In the genomic region with DNA sequence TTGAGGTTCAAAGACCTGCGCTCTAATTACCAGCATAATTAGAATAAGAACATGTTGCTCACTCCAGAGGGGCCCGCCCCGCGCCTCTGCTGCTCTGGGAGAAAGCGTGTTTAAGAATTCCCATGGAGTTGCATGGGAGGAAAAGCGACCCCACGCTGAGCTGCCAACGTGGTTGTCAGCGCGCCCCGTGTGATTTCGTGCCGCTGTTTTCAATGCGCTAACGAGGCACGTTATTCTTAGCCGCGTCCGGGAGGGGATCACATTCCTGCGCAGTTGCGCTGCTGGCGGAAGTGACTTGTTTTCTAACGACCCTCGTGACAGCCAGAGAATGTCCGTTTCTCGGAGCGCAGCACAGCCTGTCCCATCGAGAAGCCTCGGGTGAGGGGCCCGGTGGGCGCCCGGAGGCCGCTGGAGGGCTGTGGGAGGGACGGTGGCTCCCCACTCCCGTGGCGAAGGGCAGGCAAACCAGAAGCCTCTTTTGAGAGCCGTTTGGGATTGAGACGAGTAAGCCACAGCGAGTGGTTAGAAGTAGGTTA, we compare ENCODE assay signal across 12 cellular contexts.
A peak's percentile ranks its signal among the peaks of the same experiment; 100 is the strongest.
DNase-seq lines count a peak whose midpoint lies in the region; ATAC-seq and TF ChIP-seq lines count a peak whose summit lies in the region.
"Had no signal": no experiment of that assay in that cellular context is flagged by ENCODE, and none has a peak within 500 bp of the region (broad histone marks: within the 10 kb centered on the region; RNA-seq: fewer than 3 reads in every experiment).

No MANE protein-coding gene starts in this region.

- H3K4me1 ChIP-seq in HEK293 (ENCODE audit: control insufficient read depth, insufficient read depth, low read length) = no peaks in the 10 kb centered on the region
- peaks cover 15% of the 10 kb centered on the region for H3K4me1 ChIP-seq in iPS-18a (ENCODE audit: control insufficient read depth, low read depth, low read length)
- no peaks in the 10 kb centered on the region for H3K4me1 ChIP-seq in psoas muscle
- H3K4me1 ChIP-seq in foreskin keratinocyte = no peaks in the 10 kb centered on the region

- 1 to 2% (median 2%) methylated on average over 39 of the region's 39 CpGs for WGBS in psoas muscle, 3 donors

- H3K27me3 ChIP-seq in brain microvascular endothelial cell (replicated peaks) = no peaks in the 10 kb centered on the region
- peaks cover 49% of the 10 kb centered on the region for H3K27me3 ChIP-seq in iPS-18a (ENCODE audit: control insufficient read depth, insufficient read depth, low read length)
- peaks cover 2 to 45% (median 5%) of the 10 kb centered on the region in 3 donors for H3K27me3 ChIP-seq in psoas muscle (ENCODE audit: insufficient read depth in 3 of 3, low read length in 2 of 3)
- H3K27me3 ChIP-seq in foreskin keratinocyte = peaks cover 10% of the 10 kb centered on the region

- CTCF ChIA-PET in HEK293 (lab: Yijun Ruan, JAX) = no interaction called here

- ATAC-seq in psoas muscle = no peak
- ATAC-seq in foreskin keratinocyte = no peak
- ATAC-seq: GM12878 had no signal

- DNase-seq in brain microvascular endothelial cell = peak; percentile 35
- DNase-seq in psoas muscle = no peak
- no peak for DNase-seq in NCI-H774 (lab: John Stamatoyannopoulos, UW)
- DNase-seq in activated CD4-positive, CD25-positive, alpha-beta regulatory T cell treated with anti-CD3 and anti-CD28 coated beads, Interleukin-2, amount 50 U/mL, for 72 hours = no peak
- DNase-seq in foreskin keratinocyte = no peak
- DNase-seq in HuH-7.5 (ENCODE audit: low spot score) = no peak
- DNase-seq: MV-4-11, SW 1271 had no signal

- POLR2A ChIA-PET in HEK293 (lab: Yijun Ruan, JAX) = no interaction called here

- H3K9ac ChIP-seq in iPS-18a (ENCODE audit: low read length) = peak overlapping the region; percentile 52

- H3K36me3 ChIP-seq in HEK293 (ENCODE audit: control insufficient read depth in 2 of 2, insufficient read depth in 1 of 2, low read length in 2 of 2) (no peaks in the 10 kb centered on the region), brain microvascular endothelial cell (replicated peaks) (no peaks in the 10 kb centered on the region), iPS-18a (ENCODE audit: control insufficient read depth, low read depth, low read length) (no peaks in the 10 kb centered on the region), psoas muscle (ENCODE audit: insufficient read depth in 1 of 2, low read depth in 1 of 2) (no peaks in the 10 kb centered on the region)
- H3K36me3 ChIP-seq: thoracic aorta had no signal

- TF ChIP-seq CTCF in HEK293 (tag by site-specific recombination; IDR thresholded peaks at IDR 0.05) (no peak), brain microvascular endothelial cell (IDR thresholded peaks at IDR 0.05; ENCODE audit: low read depth, low read length, missing control alignments) (no peak), psoas muscle (IDR thresholded peaks at IDR 0.05) (no peak), foreskin keratinocyte (conservative IDR thresholded peaks at IDR 0.05) (no peak)

- intact Hi-C loops in psoas muscle (cut with DNase I) = no loop called here

- H3K4me3 ChIP-seq in HEK293 (ENCODE audit: low read depth, low read length) = peak overlapping the region; percentile 11
- peak overlapping the region; percentile 20 for H3K4me3 ChIP-seq in brain microvascular endothelial cell (ENCODE audit: low read depth, low read length)
- H3K4me3 ChIP-seq in iPS-18a (ENCODE audit: low read length) = peak overlapping the region; percentile 63
- H3K4me3 ChIP-seq in psoas muscle = peak overlapping the region; percentile 15
- H3K4me3 ChIP-seq: GM12878, thoracic aorta had no signal

- H3K27ac ChIP-seq in HEK293 (ENCODE audit: extremely low read depth, low read depth, low read length) = no peak overlapping the region
- H3K27ac ChIP-seq in brain microvascular endothelial cell = no peak overlapping the region
- H3K27ac ChIP-seq in iPS-18a (ENCODE audit: low read length) = no peak overlapping the region
- peak overlapping the region; percentile 30 for H3K27ac ChIP-seq in psoas muscle
- H3K27ac ChIP-seq in foreskin keratinocyte = no peak overlapping the region
- H3K27ac ChIP-seq: thoracic aorta had no signal

- in situ Hi-C loops in brain microvascular endothelial cell (cut with HindIII; ENCODE audit: low pct_ligation_motif_present, low sequenced_read_pairs) = no loop called here

- H3K9me3 ChIP-seq in HEK293 (ENCODE audit: control insufficient read depth, insufficient read depth, low read depth, low read length) (no peaks in the 10 kb centered on the region), iPS-18a (ENCODE audit: control insufficient read depth, low read depth, low read length) (no peaks in the 10 kb centered on the region), psoas muscle (no peaks in the 10 kb centered on the region)
- H3K9me3 ChIP-seq: thoracic aorta had no signal

TF ChIP-seq in HEK293, 187 proteins besides CTCF, POLR2A, EP300 and RAD21:
- TF ChIP-seq ZIC2 (tag by site-specific recombination; IDR thresholded peaks at IDR 0.05) (peak; percentile 48; the same call in 1 of the 2 replicates), ZNF121 (tag by site-specific recombination; IDR thresholded peaks at IDR 0.05) (no peak), GLIS1 (tag by site-specific recombination; IDR thresholded peaks at IDR 0.05) (peak; percentile 16; the same call in 1 of the 2 replicates), GLIS2 (tag by site-specific recombination; IDR thresholded peaks at IDR 0.05) (0 out of 2 replicates have a peak, but pooled peaks have one; percentile 17)

Comparison
In these comparisons a context has a peak if more than half of its experiments do, and no peak if none do; other contexts are left out.
1. H3K4me3 ChIP-seq: peak in every context shown above with its lines; median percentile 63 in iPS-18a; 20 in brain microvascular endothelial cell; 15 in psoas muscle; 11 in HEK293.